ENCODE assay signal across 20 cellular contexts in the genomic region with DNA sequence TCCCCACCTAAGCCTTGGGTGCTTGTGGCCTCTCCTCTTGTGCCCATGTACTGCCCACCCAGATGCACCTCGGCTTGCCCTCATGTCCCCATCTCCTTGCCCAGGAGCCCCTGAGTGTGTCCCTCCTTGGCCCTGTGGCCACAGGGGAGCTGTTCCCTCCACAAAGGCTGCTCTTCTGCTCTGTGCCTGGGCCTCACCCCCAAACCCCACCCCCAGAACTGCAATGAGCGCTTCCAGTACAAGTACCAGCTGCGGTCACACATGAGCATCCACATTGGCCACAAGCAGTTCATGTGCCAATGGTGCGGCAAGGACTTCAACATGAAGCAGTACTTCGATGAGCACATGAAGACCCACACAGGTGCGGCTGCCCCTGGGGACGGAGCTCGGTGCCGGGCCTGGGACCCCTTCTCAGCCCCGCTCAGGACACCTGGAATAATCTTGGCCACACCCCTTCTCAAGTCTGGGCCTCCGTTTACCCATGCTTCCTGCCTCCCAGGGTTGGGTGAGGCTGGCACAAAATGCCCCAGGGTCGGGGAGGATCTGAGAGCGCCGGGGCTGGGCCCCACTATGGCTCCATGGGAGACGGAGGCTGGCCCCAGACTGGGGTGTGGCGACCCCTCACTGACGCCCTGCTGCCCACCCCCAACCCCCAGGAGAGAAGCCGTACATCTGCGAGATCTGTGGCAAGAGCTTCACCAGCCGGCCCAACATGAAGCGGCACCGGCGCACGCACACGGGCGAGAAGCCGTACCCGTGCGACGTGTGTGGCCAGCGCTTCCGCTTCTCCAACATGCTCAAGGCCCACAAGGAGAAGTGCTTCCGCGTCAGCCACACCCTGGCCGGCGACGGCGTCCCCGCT. TPM values are rescaled to one million over a fixed set of nuclear protein-coding genes. Genes with fewer than 3 reads are reported as not detected.
A peak's percentile ranks its signal among the peaks of the same experiment; 100 is the strongest.
DNase-seq lines count a peak whose midpoint lies in the region; ATAC-seq, FAIRE-seq and TF ChIP-seq lines count a peak whose summit lies in the region.
"Had no signal": no experiment of that assay in that cellular context is flagged by ENCODE, and none has a peak within 500 bp of the region (broad histone marks: within the 10 kb centered on the region; RNA-seq: fewer than 3 reads in every experiment).

No MANE protein-coding gene starts in this region.

- intact Hi-C loops in left colon (cut with DNase I, micrococcal nuclease), result no loop called here
- intact Hi-C loops in natural killer cell (cut with micrococcal nuclease), result no loop called here

- H3K4me2 ChIP-seq in Karpas-422 (ENCODE audit: low read depth, low read length, poor library complexity, severe bottlenecking), result peak overlapping the region; percentile 44

- H3K4me3 Mint-ChIP-seq in natural killer cell, result no peak overlapping the region

- no peaks in the 10 kb centered on the region for H3K36me3 ChIP-seq in Karpas-422 (ENCODE audit: insufficient read depth, low read length)
- H3K36me3 ChIP-seq: ovary had no signal

- H4K20me1 ChIP-seq in Karpas-422 (ENCODE audit: insufficient read depth, low read depth, low read length), result no peaks in the 10 kb centered on the region

- no peak overlapping the region for H3K27ac Mint-ChIP-seq in natural killer cell

- ATAC-seq in left colon (peak; percentile 70), natural killer cell (no peak)
- ATAC-seq: heart left ventricle; stimulated activated naive CD8-positive, alpha-beta T cell treated with anti-CD3 and anti-CD28 coated beads, Interleukin-15, Interleukin-2, amounts not matched to agents 100 U/mL and 50 U/mL, for 24 hours had no signal

- H3K4me1 Mint-ChIP-seq in natural killer cell, result peaks cover 0 to 5% of the 10 kb centered on the region in 2 donors

- no peak overlapping the region for H3K27ac ChIP-seq in Karpas-422 (ENCODE audit: low read length)
- H3K27ac ChIP-seq: esophagus muscularis mucosa, ovary, VCaP had no signal

- no peaks in the 10 kb centered on the region for H3K27me3 Mint-ChIP-seq in natural killer cell (ENCODE audit: low read depth in 2 of 2)

- peak; percentile 5 for FAIRE-seq in GM12892 (lab: Jason Lieb, UNC)
- FAIRE-seq: islet of Langerhans, urothelium cell line had no signal

- no peak overlapping the region for H3K4me3 ChIP-seq in Karpas-422 (ENCODE audit: low read length)
- H3K4me3 ChIP-seq: heart left ventricle, ovary had no signal

- no peaks in the 10 kb centered on the region for H3K27me3 ChIP-seq in Karpas-422 (ENCODE audit: low read length)
- H3K27me3 ChIP-seq: esophagus muscularis mucosa, heart left ventricle, ovary had no signal

- no peaks in the 10 kb centered on the region for H3K9me2 ChIP-seq in Karpas-422 (replicated peaks; ENCODE audit: insufficient read depth, low read length)

- H3K79me2 ChIP-seq in Karpas-422 (ENCODE audit: low read length), result no peaks in the 10 kb centered on the region

- no peaks in the 10 kb centered on the region for H3K9me3 ChIP-seq in Karpas-422 (ENCODE audit: low read length)
- H3K9me3 ChIP-seq: esophagus muscularis mucosa, heart left ventricle, ovary had no signal

- no peak overlapping the region; the same call in 1 of the 2 replicates for H3K9ac ChIP-seq in Karpas-422 (ENCODE audit: low read length)

- no peak for TF ChIP-seq POLR2A in GM12892 (IDR thresholded peaks at IDR 0.05; ENCODE audit: low read depth, low read length)

- TF ChIP-seq CTCF in natural killer cell (IDR thresholded peaks at IDR 0.05), result no peak

- H3K9me3 Mint-ChIP-seq in natural killer cell, result no peaks in the 10 kb centered on the region

- DNase-seq in 8988T (peak; percentile 51), GM12892 (ENCODE audit: insufficient read length) (no peak), Karpas-422 (peak; percentile 55), left colon (no peak), putamen (ENCODE audit: low spot score) (no peak), natural killer cell (no peak), EL (no peak)
- DNase-seq in effector CD8-positive, alpha-beta T cell (lab: John Stamatoyannopoulos, UW), result no peak
- DNase-seq: activated naive CD4-positive, alpha-beta T cell; dermis blood vessel endothelial cell; HCEC 1CT; NCI-H2029; NCI-H524; ovary; stimulated activated naive CD8-positive, alpha-beta T cell treated with anti-CD3 and anti-CD28 coated beads, Interleukin-15, Interleukin-2, amounts not matched to agents 100 U/mL and 50 U/mL, for 24 hours had no signal

- H2AFZ ChIP-seq in Karpas-422 (ENCODE audit: low read length), result no peak overlapping the region

- no peaks in the 10 kb centered on the region for H3K36me3 Mint-ChIP-seq in natural killer cell

- peaks cover 12% of the 10 kb centered on the region for H3K4me1 ChIP-seq in Karpas-422 (ENCODE audit: low read length)

RNA-seq across cellular contexts. Expression of a gene that starts 10.3 kb away (rescaled TPM):
- polyA plus RNA-seq in GM12892 (2012; ENCODE audit: missing spikeins), result 0.11 TPM
- total RNA-seq in Karpas-422 (2014; rRNA removed; shearing (Covaris generic); ENCODE audit: low replicate concordance), result 0.07 and 0.11 TPM in 2 replicates
- total RNA-seq in left colon (10 to 100 TPM in 1 of 2 donors, 1 to 10 TPM in 1; 5.7 to 11.8 TPM), natural killer cell (1 to 10 TPM; 2.1 to 3.0 (median 3.0) TPM)

RNA-seq across cellular contexts. Expression of a gene that starts 21.5 kb away (rescaled TPM):
- polyA plus RNA-seq in GM12892 (2012; ENCODE audit: missing spikeins), result not detected
- not detected in 2 replicates for total RNA-seq in Karpas-422 (2014; rRNA removed; shearing (Covaris generic); ENCODE audit: low replicate concordance)
- total RNA-seq in left colon (not detected), natural killer cell (not detected)
- total RNA-seq: ovary had no signal
- polyA plus RNA-seq: ovary had no signal

RNA-seq across cellular contexts. Expression of a gene that starts 38.8 kb away (rescaled TPM):
- not detected for polyA plus RNA-seq in GM12892 (2012; ENCODE audit: missing spikeins)
- not detected in 2 replicates for total RNA-seq in Karpas-422 (2014; rRNA removed; shearing (Covaris generic); ENCODE audit: low replicate concordance)
- total RNA-seq in left colon, result under 1 TPM in 1 of 2 donors, not detected in 1; 0.28 TPM
- not detected for total RNA-seq in natural killer cell
- total RNA-seq: dermis blood vessel endothelial cell had no signal

Comparison
In these comparisons a context has a peak if more than half of its experiments do, and no peak if none do; other contexts are left out.
1. DNase-seq: peak in 8988T (single experiment) and Karpas-422 (single experiment); none in GM12892 (single experiment), left colon (0 of 2), effector CD8-positive, alpha-beta T cell (single experiment), putamen (single experiment), natural killer cell (single experiment) and EL (single experiment).